In genomic region chr2:99748344-99748743, GRCh38 we compare ENCODE assay signal across 17 cellular contexts.
"Had no signal": no experiment of that assay in that cellular context is flagged by ENCODE, and none has a peak within 500 bp of the region (broad histone marks: within the 10 kb centered on the region; RNA-seq: fewer than 3 reads in every experiment).

No MANE protein-coding gene starts in this region.

- H3K27me3 ChIP-seq: gastrocnemius medialis, heart right ventricle, ovary, right lobe of liver, suprapubic skin had no signal

- H3K4me3 ChIP-seq: gastrocnemius medialis, heart right ventricle, ovary, right lobe of liver, smooth muscle cell, suprapubic skin had no signal

- H3K4me3 Mint-ChIP-seq: activated CD4-positive, alpha-beta memory T cell treated with anti-CD3 and anti-CD28 coated beads for 36 hours; activated CD4-positive, alpha-beta T cell treated with anti-CD3 and anti-CD28 coated beads for 36 hours; activated CD8-positive, alpha-beta memory T cell treated with anti-CD3 and anti-CD28 coated beads, Interleukin-2, amount 10 ng/mL, durations not matched to agents 7 days and 5 days; activated naive CD4-positive, alpha-beta T cell treated with anti-CD3 and anti-CD28 coated beads, Interleukin-2, amount 10 ng/mL, durations not matched to agents 7 days and 5 days; activated T-cell treated with anti-CD3 and anti-CD28 coated beads, Interleukin-2, amount 50 U/mL, for 24 hours; effector memory CD8-positive, alpha-beta T cell; neural crest cell; type B pancreatic cell had no signal

- ATAC-seq: activated CD4-positive, alpha-beta T cell treated with anti-CD3 and anti-CD28 coated beads for 36 hours; activated CD8-positive, alpha-beta memory T cell treated with anti-CD3 and anti-CD28 coated beads, Interleukin-2, amount 10 ng/mL, durations not matched to agents 7 days and 5 days; effector memory CD8-positive, alpha-beta T cell; gastrocnemius medialis; right lobe of liver; stimulated activated naive CD8-positive, alpha-beta T cell treated with anti-CD3 and anti-CD28 coated beads, Interleukin-15, Interleukin-2, amounts not matched to agents 100 U/mL and 50 U/mL, for 24 hours had no signal

- H3K4me2 ChIP-seq: smooth muscle cell had no signal

- H3K4me1 Mint-ChIP-seq: activated CD4-positive, alpha-beta T cell treated with anti-CD3 and anti-CD28 coated beads for 36 hours; activated CD8-positive, alpha-beta memory T cell treated with anti-CD3 and anti-CD28 coated beads, Interleukin-2, amount 10 ng/mL, durations not matched to agents 7 days and 5 days; activated naive CD4-positive, alpha-beta T cell treated with anti-CD3 and anti-CD28 coated beads, Interleukin-2, amount 10 ng/mL, durations not matched to agents 7 days and 5 days had no signal

- H3K9me3 Mint-ChIP-seq: activated CD4-positive, alpha-beta memory T cell treated with anti-CD3 and anti-CD28 coated beads for 36 hours; activated naive CD4-positive, alpha-beta T cell treated with anti-CD3 and anti-CD28 coated beads, Interleukin-2, amount 10 ng/mL, durations not matched to agents 7 days and 5 days; activated T-cell treated with anti-CD3 and anti-CD28 coated beads, Interleukin-2, amount 50 U/mL, for 24 hours; effector memory CD8-positive, alpha-beta T cell; neural crest cell; type B pancreatic cell had no signal

- H3K4me1 ChIP-seq: gastrocnemius medialis, right lobe of liver, suprapubic skin had no signal

- H3K9me3 ChIP-seq: gastrocnemius medialis, heart right ventricle, ovary, right lobe of liver, suprapubic skin had no signal

- DNase-seq: activated CD4-positive, alpha-beta memory T cell treated with anti-CD3 and anti-CD28 coated beads for 36 hours; activated CD4-positive, alpha-beta T cell treated with anti-CD3 and anti-CD28 coated beads for 36 hours; activated CD8-positive, alpha-beta memory T cell treated with anti-CD3 and anti-CD28 coated beads, Interleukin-2, amount 10 ng/mL, durations not matched to agents 7 days and 5 days; activated naive CD4-positive, alpha-beta T cell treated with anti-CD3 and anti-CD28 coated beads, Interleukin-2, amount 10 ng/mL, durations not matched to agents 7 days and 5 days; activated T-cell treated with anti-CD3 and anti-CD28 coated beads, Interleukin-2, amount 50 U/mL, for 24 hours; dermis blood vessel endothelial cell; effector memory CD8-positive, alpha-beta T cell; gastrocnemius medialis; heart right ventricle; ovary; right lobe of liver; stimulated activated naive CD8-positive, alpha-beta T cell treated with anti-CD3 and anti-CD28 coated beads, Interleukin-15, Interleukin-2, amounts not matched to agents 100 U/mL and 50 U/mL, for 24 hours; WERI-Rb-1 had no signal

- H3K27ac ChIP-seq: gastrocnemius medialis, heart right ventricle, ovary, right lobe of liver, suprapubic skin, WERI-Rb-1 had no signal

- H3K36me3 Mint-ChIP-seq: activated CD4-positive, alpha-beta memory T cell treated with anti-CD3 and anti-CD28 coated beads for 36 hours; activated CD8-positive, alpha-beta memory T cell treated with anti-CD3 and anti-CD28 coated beads, Interleukin-2, amount 10 ng/mL, durations not matched to agents 7 days and 5 days; activated naive CD4-positive, alpha-beta T cell treated with anti-CD3 and anti-CD28 coated beads, Interleukin-2, amount 10 ng/mL, durations not matched to agents 7 days and 5 days; type B pancreatic cell had no signal

- H3K36me3 ChIP-seq: gastrocnemius medialis, heart right ventricle, ovary, right lobe of liver, suprapubic skin, WERI-Rb-1 had no signal

- H3K27me3 Mint-ChIP-seq: activated CD4-positive, alpha-beta memory T cell treated with anti-CD3 and anti-CD28 coated beads for 36 hours; activated CD4-positive, alpha-beta T cell treated with anti-CD3 and anti-CD28 coated beads for 36 hours; activated CD8-positive, alpha-beta memory T cell treated with anti-CD3 and anti-CD28 coated beads, Interleukin-2, amount 10 ng/mL, durations not matched to agents 7 days and 5 days; activated naive CD4-positive, alpha-beta T cell treated with anti-CD3 and anti-CD28 coated beads, Interleukin-2, amount 10 ng/mL, durations not matched to agents 7 days and 5 days; activated T-cell treated with anti-CD3 and anti-CD28 coated beads, Interleukin-2, amount 50 U/mL, for 24 hours; type B pancreatic cell had no signal

- H3K27ac Mint-ChIP-seq: activated CD4-positive, alpha-beta memory T cell treated with anti-CD3 and anti-CD28 coated beads for 36 hours; activated CD4-positive, alpha-beta T cell treated with anti-CD3 and anti-CD28 coated beads for 36 hours; activated CD8-positive, alpha-beta memory T cell treated with anti-CD3 and anti-CD28 coated beads, Interleukin-2, amount 10 ng/mL, durations not matched to agents 7 days and 5 days; activated naive CD4-positive, alpha-beta T cell treated with anti-CD3 and anti-CD28 coated beads, Interleukin-2, amount 10 ng/mL, durations not matched to agents 7 days and 5 days; activated T-cell treated with anti-CD3 and anti-CD28 coated beads, Interleukin-2, amount 50 U/mL, for 24 hours; effector memory CD8-positive, alpha-beta T cell; type B pancreatic cell had no signal
